In the genomic region with DNA sequence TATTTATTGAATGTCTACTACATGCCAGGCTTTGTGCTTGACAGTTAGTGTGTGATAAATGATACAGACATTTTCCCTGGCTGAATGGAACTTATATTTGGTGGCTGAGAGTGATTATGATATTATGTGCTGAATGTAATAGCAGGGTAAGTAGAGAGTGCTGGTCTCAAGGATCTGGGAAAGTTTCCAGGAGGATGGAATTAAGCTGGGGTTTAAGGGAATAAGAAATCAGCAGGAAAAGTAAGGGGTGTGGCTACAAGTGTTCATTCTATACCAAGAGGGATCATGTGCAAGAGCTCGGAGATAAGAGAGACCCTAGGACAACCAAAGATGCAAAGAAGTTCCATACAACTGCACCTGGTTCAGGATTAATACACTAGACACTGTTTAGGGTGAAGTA, we compare ENCODE assay signal across 32 cellular contexts.
"Had no signal": no experiment of that assay in that cellular context is flagged by ENCODE, and none has a peak within 500 bp of the region (broad histone marks: within the 10 kb centered on the region; RNA-seq: fewer than 3 reads in every experiment).

No MANE protein-coding gene starts in this region.

- H3K4me3 Mint-ChIP-seq: activated CD4-positive, alpha-beta memory T cell treated with anti-CD3 and anti-CD28 coated beads for 36 hours; activated naive CD4-positive, alpha-beta T cell treated with anti-CD3 and anti-CD28 coated beads for 36 hours; activated T-cell treated with anti-CD3 and anti-CD28 coated beads, Interleukin-2, amount 50 U/mL, for 4 hours; activated T-helper 1 cell treated with anti-CD3 and anti-CD28 coated beads, Interleukin-12 subunit alpha, Interleukin-12 subunit beta, Interleukin-2, Interleukin-4 antibody, amounts not matched to agents 30 ng/mL and 10 ng/mL and 1 ng/mL, durations not matched to agents 14 hours and 24 hours and 36 hours; T-helper 1 cell treated with Interleukin-12 subunit alpha and Interleukin-12 subunit beta and Interleukin-4 antibody, amounts not matched to agents 30 μg/mL and 1 μg/mL, for 36 hours; T-helper 2 cell treated with Interferon-gamma antibody and Interleukin-4, amounts not matched to agents 5 μg/mL and 100 μg/mL, for 36 hours had no signal

- H3K9me3 Mint-ChIP-seq: activated CD4-positive, alpha-beta memory T cell treated with anti-CD3 and anti-CD28 coated beads for 36 hours; activated naive CD4-positive, alpha-beta T cell treated with anti-CD3 and anti-CD28 coated beads for 36 hours; activated T-cell treated with anti-CD3 and anti-CD28 coated beads, Interleukin-2, amount 50 U/mL, for 4 hours; T-helper 2 cell treated with Interferon-gamma antibody and Interleukin-4, amounts not matched to agents 5 μg/mL and 100 μg/mL, for 36 hours had no signal

- FAIRE-seq: astrocyte, TTC549 had no signal

- H3K4me3 ChIP-seq: adrenal gland, body of pancreas, breast epithelium, MG63, SJSA1 had no signal

- ATAC-seq: activated CD4-positive, CD25-positive, alpha-beta regulatory T cell treated with anti-CD3 and anti-CD28 coated beads, Interleukin-2, amount 50 U/mL, for 24 hours; activated naive CD4-positive, alpha-beta T cell treated with anti-CD3 and anti-CD28 coated beads, Interleukin-2, amount 50 U/mL, for 72 hours; activated T-cell treated with anti-CD3 and anti-CD28 coated beads, Interleukin-2, amount 50 U/mL, for 4 hours; body of pancreas; Panc1 had no signal

- H3K36me3 ChIP-seq: adrenal gland, breast epithelium, MG63, SJSA1 had no signal

- H3K27ac ChIP-seq: adrenal gland, body of pancreas, breast epithelium, SJSA1 had no signal

- H3K9me3 ChIP-seq: adrenal gland, body of pancreas, breast epithelium, MG63, SJSA1, SK-N-SH had no signal

- H3K27me3 ChIP-seq: adrenal gland, body of pancreas, breast epithelium, MG63, SJSA1 had no signal

- H3K4me1 ChIP-seq: adrenal gland, body of pancreas, breast epithelium, SJSA1 had no signal

- H3K27ac Mint-ChIP-seq: activated CD4-positive, alpha-beta memory T cell treated with anti-CD3 and anti-CD28 coated beads for 36 hours; activated naive CD4-positive, alpha-beta T cell treated with anti-CD3 and anti-CD28 coated beads for 36 hours; activated naive CD4-positive, alpha-beta T cell treated with anti-CD3 and anti-CD28 coated beads, Interleukin-2, amount 50 U/mL, for 72 hours; activated T-helper 1 cell treated with anti-CD3 and anti-CD28 coated beads, Interleukin-12 subunit alpha, Interleukin-12 subunit beta, Interleukin-2, Interleukin-4 antibody, amounts not matched to agents 30 ng/mL and 10 ng/mL and 1 ng/mL, durations not matched to agents 14 hours and 24 hours and 36 hours; T-helper 1 cell treated with Interleukin-12 subunit alpha and Interleukin-12 subunit beta and Interleukin-4 antibody, amounts not matched to agents 30 μg/mL and 1 μg/mL, for 36 hours; T-helper 2 cell treated with Interferon-gamma antibody and Interleukin-4, amounts not matched to agents 5 μg/mL and 100 μg/mL, for 36 hours had no signal

- H3K36me3 Mint-ChIP-seq: activated CD4-positive, alpha-beta memory T cell treated with anti-CD3 and anti-CD28 coated beads for 36 hours had no signal

- DNase-seq: activated CD4-positive, alpha-beta memory T cell treated with anti-CD3 and anti-CD28 coated beads for 36 hours; activated CD4-positive, alpha-beta T cell treated with anti-CD3 and anti-CD28 coated beads for 4 hours; activated CD4-positive, alpha-beta T cell treated with anti-CD3 and anti-CD28 coated beads, Interleukin-2, amount 50 U/mL, for 1 hour; activated CD8-positive, alpha-beta memory T cell treated with anti-CD3 and anti-CD28 coated beads, Interleukin-2, amount 50 U/mL, for 4 hours; activated gamma-delta T cell treated with Interleukin-2 at 50 U/mL for 16 hours; activated naive CD4-positive, alpha-beta T cell treated with anti-CD3 and anti-CD28 coated beads for 36 hours; activated T-cell treated with anti-CD3 and anti-CD28 coated beads for 4 hours; activated T-cell treated with anti-CD3 and anti-CD28 coated beads, Interleukin-2, amount 50 U/mL, for 4 hours; adrenal gland; body of pancreas; Kasumi-1; KG1; MG63; NCI-H1048; NCI-H1436 treated with DMSO at 0.1 percent for 48 hours; NCI-H1694 treated with DMSO at 0.1 percent for 48 hours; NCI-H2029; NCI-H345; NCI-H526 treated with DMSO at 0.1 percent for 48 hours; RPMI8226; SHP77 treated with DMSO at 0.1 percent for 48 hours; SK-N-SH had no signal
